In genomic region chr5:3594514-3595101, GRCh38 we compare ENCODE assay signal across 10 cellular contexts. TPM values are rescaled to one million over a fixed set of nuclear protein-coding genes. Genes with fewer than 3 reads are reported as not detected.
DNase-seq lines count a peak whose midpoint lies in the region; ATAC-seq and TF ChIP-seq lines count a peak whose summit lies in the region.
"Had no signal": no experiment of that assay in that cellular context is flagged by ENCODE, and none has a peak within 500 bp of the region (broad histone marks: within the 10 kb centered on the region; RNA-seq: fewer than 3 reads in every experiment).

No MANE protein-coding gene starts in this region.

- DNase-seq in GM20000 (ENCODE audit: low spot score) (peak; percentile 28), WERI-Rb-1 (peak; percentile 11), left ventricle myocardium superior (no peak), retina (peak; percentile 86), left colon (no peak)
- DNase-seq: activated CD8-positive, alpha-beta memory T cell treated with anti-CD3 and anti-CD28 coated beads, Interleukin-2, amount 50 U/mL, for 48 hours had no signal

- intact Hi-C loops in left ventricle myocardium superior (cut with micrococcal nuclease) = no loop called here
- intact Hi-C loops in left colon (cut with DNase I, micrococcal nuclease) = no loop called here

- H3K27me3 ChIP-seq in WERI-Rb-1 (ENCODE audit: insufficient read depth, low read depth, severe bottlenecking) = peaks cover 94% of the 10 kb centered on the region
- H3K27me3 ChIP-seq: SJCRH30 had no signal

- H3K27ac ChIP-seq in WERI-Rb-1 = no peak overlapping the region
- H3K27ac ChIP-seq: SJCRH30 had no signal

- H3K4me3 ChIP-seq in WERI-Rb-1 (ENCODE audit: low read depth, low read length) = no peak overlapping the region

- TF ChIP-seq CTCF in GM20000 (IDR thresholded peaks at IDR 0.05; ENCODE audit: extremely low read depth, missing control alignments) (no peak), WERI-Rb-1 (IDR thresholded peaks at IDR 0.05; ENCODE audit: low read depth, low read length) (no peak)

- ATAC-seq in left ventricle myocardium superior (peak; percentile 57), GM18498 (IDR thresholded peaks at IDR 0.05; ENCODE audit: unreplicated experiment) (no peak), GM19452 (IDR thresholded peaks at IDR 0.05; ENCODE audit: unreplicated experiment) (no peak), GM19397 (IDR thresholded peaks at IDR 0.05; ENCODE audit: unreplicated experiment) (no peak), left colon (no peak)

- peaks cover 86% of the 10 kb centered on the region for H3K9me3 ChIP-seq in WERI-Rb-1 (ENCODE audit: severe bottlenecking)
- H3K9me3 ChIP-seq: SJCRH30 had no signal

- no peaks in the 10 kb centered on the region for H3K36me3 ChIP-seq in WERI-Rb-1
- H3K36me3 ChIP-seq: SJCRH30 had no signal

RNA-seq across cellular contexts. Expression of gene IRX1, which starts 1.0 kb away (rescaled TPM):
- not detected for total RNA-seq in left ventricle myocardium superior
- not detected for total RNA-seq in left colon

Comparison
In these comparisons a context has a peak if more than half of its experiments do, and no peak if none do; other contexts are left out.
1. DNase-seq: peak in GM20000 (single experiment), WERI-Rb-1 (single experiment) and retina (single experiment); none in left ventricle myocardium superior (single experiment) and left colon (0 of 2).